In the genomic region with DNA sequence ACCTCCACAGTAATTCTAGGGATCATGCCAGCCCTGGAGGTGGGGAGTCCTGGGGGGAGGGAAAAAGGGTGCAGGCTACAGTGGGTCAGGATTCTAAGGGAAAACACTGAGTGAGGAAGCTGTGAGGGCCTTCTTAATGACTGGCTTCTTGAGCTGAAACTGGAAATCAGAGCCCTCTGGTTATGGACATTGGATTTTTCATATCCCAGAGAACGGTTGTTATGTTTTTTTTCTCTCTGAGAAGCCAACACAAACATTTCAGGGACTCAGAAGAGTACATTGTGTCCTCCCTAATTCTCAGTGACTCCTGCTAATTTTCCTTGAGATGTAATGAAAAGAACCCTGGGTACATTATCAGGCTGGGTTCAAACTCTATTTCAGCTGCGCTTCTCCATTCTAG, we compare ENCODE assay signal across 1 cellular context.
TF ChIP-seq lines count a peak whose summit lies in the region.

No MANE protein-coding gene starts in this region.

TF ChIP-seq in HCT116, 20 proteins besides CTCF, POLR2A, EP300 and RAD21:
- TF ChIP-seq EZH2phosphoT487 (IDR thresholded peaks at IDR 0.05; ENCODE audit: borderline replicate concordance) (no peak), ZNF274 (IDR thresholded peaks at IDR 0.05; ENCODE audit: low read depth, low read length) (no peak), CEBPB (IDR thresholded peaks at IDR 0.05; ENCODE audit: low read depth) (no peak), EGR1 (IDR thresholded peaks at IDR 0.05; ENCODE audit: low read depth) (no peak), SRF (IDR thresholded peaks at IDR 0.05; ENCODE audit: low read depth) (no peak), POLR2AphosphoS5 (IDR thresholded peaks at IDR 0.05; ENCODE audit: low read depth, low read length) (no peak), ZFX (IDR thresholded peaks at IDR 0.05) (no peak), CBX3 (IDR thresholded peaks at IDR 0.05; ENCODE audit: low read depth) (no peak), JUND (IDR thresholded peaks at IDR 0.05) (no peak), ELF1 (IDR thresholded peaks at IDR 0.05; ENCODE audit: borderline replicate concordance, low read depth) (no peak), YY1 (IDR thresholded peaks at IDR 0.05; ENCODE audit: extremely low read depth, insufficient replicate concordance, low read depth, low read length) (no peak)
